In genomic region chr14:103074699-103075341, GRCh38 we compare ENCODE assay signal across 9 cellular contexts. TPM values are rescaled to one million over a fixed set of nuclear protein-coding genes. Genes with fewer than 3 reads are reported as not detected.
DNase-seq lines count a peak whose midpoint lies in the region; ATAC-seq and TF ChIP-seq lines count a peak whose summit lies in the region.
"Had no signal": no experiment of that assay in that cellular context is flagged by ENCODE, and none has a peak within 500 bp of the region (broad histone marks: within the 10 kb centered on the region; RNA-seq: fewer than 3 reads in every experiment).

No MANE protein-coding gene starts in this region.

- no peaks in the 10 kb centered on the region for H4K20me1 ChIP-seq in KMS-11 (ENCODE audit: insufficient read depth)

- no peaks in the 10 kb centered on the region for H3K27me3 ChIP-seq in CD8-positive, alpha-beta memory T cell (ENCODE audit: insufficient read depth, low read length, poor library complexity, severe bottlenecking)
- H3K27me3 ChIP-seq in KMS-11 (ENCODE audit: insufficient read depth, low read depth) (no peaks in the 10 kb centered on the region), endodermal cell (ENCODE audit: control insufficient read depth, insufficient read depth, low read length, poor library complexity, severe bottlenecking) (peaks cover 4% of the 10 kb centered on the region)

- H3K4me1 Mint-ChIP-seq in CD8-positive, alpha-beta memory T cell, result peaks cover 0 to 6% (median 5%) of the 10 kb centered on the region in 3 donors
- H3K4me1 Mint-ChIP-seq in endodermal cell (no peaks in the 10 kb centered on the region), naive B cell (peaks cover 0 to 7% (median 0%) of the 10 kb centered on the region in 3 donors)

- TF ChIP-seq CTCF in KMS-11 (conservative IDR thresholded peaks at IDR 0.05; ENCODE audit: low read depth, low read length) (no peak), endodermal cell (conservative IDR thresholded peaks at IDR 0.05) (no peak)

- peak overlapping the region; percentile 67; the same call in 1 of the 2 replicates for H2AFZ ChIP-seq in KMS-11 (ENCODE audit: low read depth)

- CTCF ChIA-PET in CD8-positive, alpha-beta memory T cell (lab: Charles Lee), result interaction anchor here (1.5 to 1.6 kb wide), 2 partner anchors 9 to 380 kb away, joined by 3 to 4 read pairs; no protein-coding TSS in a partner anchor

- H3K9ac ChIP-seq in KMS-11 (no peak overlapping the region), endodermal cell (ENCODE audit: extremely low read depth, low read length, poor library complexity, severe bottlenecking) (no peak overlapping the region)

- peak overlapping the region in 6 of 7 donors; percentile 9 to 51 (median 38) for H3K4me3 Mint-ChIP-seq in CD8-positive, alpha-beta memory T cell
- H3K4me3 Mint-ChIP-seq in endodermal cell (peak overlapping the region; percentile 46), naive B cell (peak overlapping the region in 7 of 8 donors; percentile 32 to 63 (median 46))

- 58 to 60% methylated on average over 16 to 21 of the region's 21 CpGs for WGBS in endodermal cell (ENCODE audit: insufficient coverage in 1 of 2, insufficient read length in 1 of 2), 2 experiments

- no peaks in the 10 kb centered on the region for H3K9me3 ChIP-seq in CD8-positive, alpha-beta memory T cell (ENCODE audit: low read length)
- H3K9me3 ChIP-seq in endodermal cell (ENCODE audit: control insufficient read depth, low read length), result no peaks in the 10 kb centered on the region

- H3K4me2 ChIP-seq in KMS-11, result peak overlapping the region; percentile 45; the same call in 1 of the 2 replicates

- H3K27ac Mint-ChIP-seq in CD8-positive, alpha-beta memory T cell, result peak overlapping the region in 1 of 8 donors; percentile 31
- no peak overlapping the region for H3K27ac Mint-ChIP-seq in endodermal cell
- no peak overlapping the region for H3K27ac Mint-ChIP-seq in naive B cell

- POLR2A ChIA-PET in CD8-positive, alpha-beta memory T cell (lab: Charles Lee), result no interaction called here

- no peaks in the 10 kb centered on the region for H3K36me3 Mint-ChIP-seq in CD8-positive, alpha-beta memory T cell
- no peaks in the 10 kb centered on the region for H3K36me3 Mint-ChIP-seq in endodermal cell (ENCODE audit: low read depth)
- H3K36me3 Mint-ChIP-seq in naive B cell, result no peaks in the 10 kb centered on the region

- H3K79me2 ChIP-seq in KMS-11 (ENCODE audit: insufficient read depth, low read depth), result no peaks in the 10 kb centered on the region

- no peaks in the 10 kb centered on the region for H3K9me3 Mint-ChIP-seq in CD8-positive, alpha-beta memory T cell
- H3K9me3 Mint-ChIP-seq in endodermal cell (no peaks in the 10 kb centered on the region), naive B cell (no peaks in the 10 kb centered on the region)

- peaks cover 7 to 14% of the 10 kb centered on the region in 2 donors for H3K27me3 Mint-ChIP-seq in CD8-positive, alpha-beta memory T cell
- H3K27me3 Mint-ChIP-seq in endodermal cell (ENCODE audit: insufficient read depth), result peaks cover 6% of the 10 kb centered on the region
- H3K27me3 Mint-ChIP-seq in naive B cell, result peaks cover 0 to 28% (median 5%) of the 10 kb centered on the region in 3 donors

- peak in 4 of 5 donors; percentile 16 to 48 (median 28) for DNase-seq in CD8-positive, alpha-beta memory T cell
- DNase-seq in endodermal cell (peak; percentile 79), naive B cell (no peak)

- no peaks in the 10 kb centered on the region for H3K36me3 ChIP-seq in CD8-positive, alpha-beta memory T cell (ENCODE audit: insufficient read depth, low read length)
- no peaks in the 10 kb centered on the region for H3K36me3 ChIP-seq in KMS-11 (ENCODE audit: insufficient read depth)
- H3K36me3 ChIP-seq in endodermal cell (ENCODE audit: control insufficient read depth, insufficient read depth, low read length), result no peaks in the 10 kb centered on the region

- ATAC-seq in naive B cell (ENCODE audit: low read depth in 2 of 2) (peak in 1 of 2 donors; percentile 12), GM18517 (IDR thresholded peaks at IDR 0.05; ENCODE audit: unreplicated experiment) (no peak), GM21786 (IDR thresholded peaks at IDR 0.05; ENCODE audit: unreplicated experiment) (no peak), HG03342 (IDR thresholded peaks at IDR 0.05; ENCODE audit: unreplicated experiment) (no peak), GM19395 (IDR thresholded peaks at IDR 0.05; ENCODE audit: unreplicated experiment) (no peak)

- no peak overlapping the region for H3K27ac ChIP-seq in CD8-positive, alpha-beta memory T cell (ENCODE audit: low read depth, low read length)
- no peak overlapping the region for H3K27ac ChIP-seq in KMS-11
- H3K27ac ChIP-seq in endodermal cell (ENCODE audit: low read depth, low read length), result no peak overlapping the region
- H3K27ac ChIP-seq: HL-60 had no signal

- peak overlapping the region; percentile 19 for H3K4me3 ChIP-seq in CD8-positive, alpha-beta memory T cell (ENCODE audit: low read length)
- H3K4me3 ChIP-seq in KMS-11 (IDR thresholded peaks at IDR 0.05; ENCODE audit: insufficient read depth, low read depth, low read length) (no peak overlapping the region), endodermal cell (ENCODE audit: low read length) (no peak overlapping the region)

- H3K4me1 ChIP-seq in CD8-positive, alpha-beta memory T cell (ENCODE audit: insufficient read depth, low read length), result no peaks in the 10 kb centered on the region
- no peaks in the 10 kb centered on the region for H3K4me1 ChIP-seq in KMS-11 (ENCODE audit: low read depth, poor library complexity, severe bottlenecking)
- no peaks in the 10 kb centered on the region for H3K4me1 ChIP-seq in endodermal cell (ENCODE audit: control insufficient read depth, insufficient read depth, low read length)

RNA-seq across cellular contexts. Expression of gene LBHD2, which starts 9.2 kb away (rescaled TPM):
- total RNA-seq in CD8-positive, alpha-beta memory T cell, result not detected
- polyA plus RNA-seq in CD8-positive, alpha-beta memory T cell, result not detected
- total RNA-seq in endodermal cell, result not detected
- polyA plus RNA-seq in endodermal cell (2013, experiment 1 of 2), result not detected
- polyA plus RNA-seq in endodermal cell (2013, experiment 2 of 2), result not detected
- polyA plus RNA-seq in naive B cell (ENCODE audit: low read depth in 6 of 6), result not detected

RNA-seq across cellular contexts. Expression of gene CDC42BPB, which starts 17.5 kb away (rescaled TPM):
- total RNA-seq in CD8-positive, alpha-beta memory T cell, result 1 to 10 TPM; 1.6 to 2.9 TPM
- 0.32 TPM for polyA plus RNA-seq in CD8-positive, alpha-beta memory T cell
- 100 to 1,000 TPM; 120 to 123 TPM for total RNA-seq in endodermal cell
- 82.7 TPM for polyA plus RNA-seq in endodermal cell (2013, experiment 1 of 2)
- polyA plus RNA-seq in endodermal cell (2013, experiment 2 of 2), result 80.3 TPM
- polyA plus RNA-seq in naive B cell (ENCODE audit: low read depth in 6 of 6), result 1 to 10 TPM in 2 of 6 donors, under 1 TPM in 3, not detected in 1; 0.81 to 2.7 (median 0.97) TPM

RNA-seq across cellular contexts. Expression of gene EXOC3L4, which starts 19.7 kb away (rescaled TPM):
- total RNA-seq in CD8-positive, alpha-beta memory T cell, result not detected
- polyA plus RNA-seq in CD8-positive, alpha-beta memory T cell, result not detected
- total RNA-seq in endodermal cell, result 1 to 10 TPM; 2.5 to 3.6 TPM
- 0.21 TPM for polyA plus RNA-seq in endodermal cell (2013, experiment 1 of 2)
- not detected for polyA plus RNA-seq in endodermal cell (2013, experiment 2 of 2)
- not detected for polyA plus RNA-seq in naive B cell (ENCODE audit: low read depth in 6 of 6)

RNA-seq across cellular contexts. Expression of gene TNFAIP2, which starts 48.4 kb away (rescaled TPM):
- 1 to 10 TPM in 1 of 2 experiments, under 1 TPM in 1; 0.70 to 1.4 TPM for total RNA-seq in CD8-positive, alpha-beta memory T cell
- not detected for polyA plus RNA-seq in CD8-positive, alpha-beta memory T cell
- total RNA-seq in endodermal cell, result 10 to 100 TPM; 16.8 to 19.4 TPM
- 57.6 TPM for polyA plus RNA-seq in endodermal cell (2013, experiment 1 of 2)
- polyA plus RNA-seq in endodermal cell (2013, experiment 2 of 2), result 59.4 TPM
- polyA plus RNA-seq in naive B cell (ENCODE audit: low read depth in 6 of 6), result 1 to 10 TPM in 1 of 6 donors, under 1 TPM in 2, not detected in 3; 0.41 to 2.1 (median 0.43) TPM

Comparison
In these comparisons a context has a peak if more than half of its experiments do, and no peak if none do; other contexts are left out.
1. RNA of gene CDC42BPB, which starts 17.5 kb away (total RNA-seq): 120 to 123 TPM in endodermal cell; 1.6 to 2.9 TPM in CD8-positive, alpha-beta memory T cell; every median in the first group is over 10 times any median in the second.
2. Peak in every context shown above with its lines, with median percentiles within 50 percentile points of each other: H3K4me3 Mint-ChIP-seq.